Comparison of ENCODE assay signal across 18 cellular contexts in genomic region chr1:174324939-174325338, GRCh38.
DNase-seq lines count a peak whose midpoint lies in the region; ATAC-seq and TF ChIP-seq lines count a peak whose summit lies in the region.
"Had no signal": no experiment of that assay in that cellular context is flagged by ENCODE, and none has a peak within 500 bp of the region (broad histone marks: within the 10 kb centered on the region; RNA-seq: fewer than 3 reads in every experiment).

No MANE protein-coding gene starts in this region.

- H3K27me3 ChIP-seq in SU-DHL-6 (ENCODE audit: low read length): no peaks in the 10 kb centered on the region
- no peaks in the 10 kb centered on the region for H3K27me3 ChIP-seq in osteoblast (ENCODE audit: insufficient read depth, low read length)
- H3K27me3 ChIP-seq in thyroid gland: no peaks in the 10 kb centered on the region
- H3K27me3 ChIP-seq: MG63 had no signal

- DNase-seq in SIG-M5 treated with dmso at 0.1 percent for 504 hours (lab: John Stamatoyannopoulos, UW; ENCODE audit: unreplicated experiment) (peak; percentile 35), SIG-M5 (lab: John Stamatoyannopoulos, UW) (no peak), Kasumi-1 (lab: John Stamatoyannopoulos, UW) (peak; percentile 64 to 76), osteoblast (ENCODE audit: insufficient read length, low spot score, missing footprints) (peak; percentile 1), thyroid gland (no peak)
- DNase-seq: 8988T, DMS79, HFFc6, MG63, NCI-H1436, NCI-H2081, NCI-H510A treated with DMSO at 0.1 percent for 48 hours, T-cell had no signal

- H3K79me2 ChIP-seq in SU-DHL-6 (ENCODE audit: insufficient read depth, low read length) (peaks cover 39% of the 10 kb centered on the region), osteoblast (ENCODE audit: insufficient read depth, low read length) (no peaks in the 10 kb centered on the region)

- H3K9me2 ChIP-seq in SU-DHL-6 (replicated peaks; ENCODE audit: insufficient read depth, low read length): no peaks in the 10 kb centered on the region

- H4K20me1 ChIP-seq in SU-DHL-6 (ENCODE audit: low read depth, low read length) (no peaks in the 10 kb centered on the region), osteoblast (ENCODE audit: insufficient read depth, low read length) (no peaks in the 10 kb centered on the region)

- H3K9me3 ChIP-seq in SU-DHL-6 (ENCODE audit: insufficient read depth, low read length) (peaks cover 37% of the 10 kb centered on the region; the same call in 1 of the 2 replicates), osteoblast (ENCODE audit: low read depth, low read length) (peaks cover 2% of the 10 kb centered on the region), thyroid gland (no peaks in the 10 kb centered on the region)

- intact Hi-C loops in thyroid gland (cut with DNase I): no loop called here

- no peak overlapping the region for H2AFZ ChIP-seq in SU-DHL-6 (ENCODE audit: low read depth, low read length, severe bottlenecking)
- H2AFZ ChIP-seq in osteoblast (ENCODE audit: low read length): no peak overlapping the region

- H3K27ac ChIP-seq in SU-DHL-6 (ENCODE audit: low read depth, low read length) (peak overlapping the region; percentile 93), osteoblast (ENCODE audit: low read depth, low read length) (no peak overlapping the region), thyroid gland (no peak overlapping the region)
- H3K27ac ChIP-seq: HL-60 had no signal

- TF ChIP-seq CTCF in SU-DHL-6 (IDR thresholded peaks at IDR 0.05; ENCODE audit: insufficient read depth, low read length, poor library complexity, severe bottlenecking) (no peak), osteoblast (IDR thresholded peaks at IDR 0.05; ENCODE audit: extremely low read depth, low read depth, low read length) (no peak), thyroid gland (IDR thresholded peaks at IDR 0.05) (no peak)

- no peak for TF ChIP-seq POLR2A in thyroid gland (IDR thresholded peaks at IDR 0.05)

- H3K4me3 ChIP-seq in SU-DHL-6 (ENCODE audit: insufficient read depth, low read length, poor library complexity, severe bottlenecking) (peak overlapping the region; percentile 18), osteoblast (ENCODE audit: insufficient read depth, low read length) (no peak overlapping the region), thyroid gland (replicated peaks in 1 of 3) (no peak overlapping the region)
- H3K4me3 ChIP-seq: K562, MG63 had no signal

- H3F3A ChIP-seq in SU-DHL-6 (ENCODE audit: insufficient read depth): peaks cover 44% of the 10 kb centered on the region

- WGBS in thyroid gland, 2 donors: 67 to 76% methylated on average over 1 of the region's 1 CpG

- ATAC-seq in GM18858 (IDR thresholded peaks at IDR 0.05; ENCODE audit: unreplicated experiment) (no peak), GM21619 (IDR thresholded peaks at IDR 0.05; ENCODE audit: unreplicated experiment) (no peak)
- ATAC-seq: K562, T-cell had no signal

- H3K4me1 ChIP-seq in osteoblast (ENCODE audit: insufficient read depth, low read length) (no peaks in the 10 kb centered on the region), thyroid gland (no peaks in the 10 kb centered on the region)

- H3K4me2 ChIP-seq in SU-DHL-6 (ENCODE audit: low read depth, low read length, poor library complexity, severe bottlenecking) (peak overlapping the region; percentile 69), osteoblast (ENCODE audit: insufficient read depth, low read length) (no peak overlapping the region)

- H3K9ac ChIP-seq in SU-DHL-6 (ENCODE audit: low read length): peak overlapping the region; percentile 35

- peaks cover 66% of the 10 kb centered on the region for H3K36me3 ChIP-seq in SU-DHL-6 (ENCODE audit: low read length)
- no peaks in the 10 kb centered on the region for H3K36me3 ChIP-seq in osteoblast (ENCODE audit: insufficient read depth, low read length)
- peaks cover 0 to 3% of the 10 kb centered on the region in 2 donors for H3K36me3 ChIP-seq in thyroid gland
- H3K36me3 ChIP-seq: MG63 had no signal

Comparison
In these comparisons a context has a peak if more than half of its experiments do, and no peak if none do; other contexts are left out.
1. DNase-seq: peak in SIG-M5 treated with dmso at 0.1 percent for 504 hours (single experiment), Kasumi-1 (2 of 2) and osteoblast (single experiment); none in SIG-M5 (single experiment) and thyroid gland (0 of 2).